15 cellular contexts compared by ENCODE assay signal in the genomic region with DNA sequence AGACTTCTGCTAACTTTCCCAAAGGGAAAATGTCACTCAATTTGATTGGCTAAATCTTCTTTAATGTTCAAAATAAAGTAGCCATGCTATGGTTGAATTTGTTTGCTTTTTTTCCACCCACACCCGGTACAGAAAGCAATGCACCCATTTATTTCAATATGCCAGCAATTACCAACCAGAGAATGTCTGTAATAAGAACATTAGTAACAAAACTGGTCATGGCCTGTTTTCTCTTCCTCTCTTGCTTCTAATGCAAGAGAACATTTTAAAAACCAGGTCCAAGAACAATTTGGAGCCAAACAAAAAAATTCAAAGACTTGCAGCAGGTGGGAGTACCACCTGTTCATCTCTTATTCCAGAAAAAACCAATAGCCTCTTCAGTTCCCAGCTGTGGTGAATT.
DNase-seq lines count a peak whose midpoint lies in the region; ATAC-seq lines count a peak whose summit lies in the region.
"Had no signal": no experiment of that assay in that cellular context is flagged by ENCODE, and none has a peak within 500 bp of the region (broad histone marks: within the 10 kb centered on the region; RNA-seq: fewer than 3 reads in every experiment).

No MANE protein-coding gene starts in this region.

- H3K23ac ChIP-seq in neuronal stem cell (ENCODE audit: low read depth, low read length, poor library complexity) = no peak overlapping the region

- H3K27ac ChIP-seq in neuronal stem cell (replicated peaks; ENCODE audit: low read length) = no peak overlapping the region

- no peak overlapping the region for H2BK120ac ChIP-seq in neuronal stem cell (ENCODE audit: low read depth, low read length)

- no peak overlapping the region for H3K4me2 ChIP-seq in neuronal stem cell (ENCODE audit: insufficient read depth, low read length, poor library complexity, severe bottlenecking)

- no peaks in the 10 kb centered on the region for H3K9me3 ChIP-seq in neuronal stem cell (replicated peaks in 1 of 2; ENCODE audit: control insufficient read depth in 2 of 2, insufficient read depth in 1 of 2, low read depth in 1 of 2, low read length in 2 of 2)

- DNase-seq in DMS53 (lab: John Stamatoyannopoulos, UW) (peak; percentile 0), DMS53 treated with DMSO at 0.1 percent for 48 hours (lab: John Stamatoyannopoulos, UW; ENCODE audit: unreplicated experiment) (no peak), neuronal stem cell (ENCODE audit: low spot score) (no peak), sciatic nerve (ENCODE audit: low spot score) (no peak), NCI-H82 treated with DMSO at 0.1 percent for 48 hours (lab: John Stamatoyannopoulos, UW; ENCODE audit: unreplicated experiment) (no peak), activated gamma-delta T cell (lab: John Stamatoyannopoulos, UW) (no peak)
- DNase-seq: activated CD4-positive, alpha-beta T cell treated with anti-CD3 and anti-CD28 coated beads for 36 hours; CD8-positive, alpha-beta memory T cell; immature natural killer cell; Kasumi-1; midbrain; stimulated activated CD8-positive, alpha-beta memory T cell treated with anti-CD3 and anti-CD28 coated beads, Interleukin-4, amount 100 ng/mL, for 48 hours; trophoblast cell had no signal

- H2BK15ac ChIP-seq in neuronal stem cell (ENCODE audit: low read length) = no peak overlapping the region

- H3K4me3 ChIP-seq in neuronal stem cell (ENCODE audit: low read length in 2 of 2) = no peak overlapping the region

- H4K8ac ChIP-seq in neuronal stem cell (ENCODE audit: low read depth, low read length) = no peak overlapping the region

- H3K9ac ChIP-seq in neuronal stem cell (ENCODE audit: low read depth, low read length, poor library complexity) = no peak overlapping the region

- H3K4ac ChIP-seq in neuronal stem cell (ENCODE audit: low read length) = no peak overlapping the region

- H3K4me1 ChIP-seq in neuronal stem cell (ENCODE audit: control insufficient read depth in 2 of 2, insufficient read depth in 1 of 2, low read depth in 1 of 2, low read length in 2 of 2) = peaks cover 3% of the 10 kb centered on the region in 2 donors

- no peaks in the 10 kb centered on the region for H3K27me3 ChIP-seq in neuronal stem cell (ENCODE audit: control insufficient read depth in 3 of 3, insufficient read depth in 3 of 3, low read depth in 1 of 3, low read length in 3 of 3)

- intact Hi-C loops in sciatic nerve (cut with DNase I) = no loop called here

- no peaks in the 10 kb centered on the region for H3K36me3 ChIP-seq in neuronal stem cell (replicated peaks in 1 of 2; ENCODE audit: control insufficient read depth in 2 of 2, insufficient read depth in 2 of 2, low read length in 2 of 2)

- no peak overlapping the region for H2BK5ac ChIP-seq in neuronal stem cell (ENCODE audit: low read length)

- peak; percentile 54 for ATAC-seq in HG02610 (IDR thresholded peaks at IDR 0.05; ENCODE audit: unreplicated experiment)
- peak; percentile 25 for ATAC-seq in HG03378 (IDR thresholded peaks at IDR 0.05; ENCODE audit: unreplicated experiment)
- no peak for ATAC-seq in sciatic nerve
- ATAC-seq: activated CD4-positive, alpha-beta T cell treated with anti-CD3 and anti-CD28 coated beads for 36 hours had no signal

- no peak overlapping the region for H2AK5ac ChIP-seq in neuronal stem cell (ENCODE audit: low read depth, low read length)

- peak overlapping the region; percentile 58 for H2AFZ ChIP-seq in neuronal stem cell (ENCODE audit: low read length)

- H2BK12ac ChIP-seq in neuronal stem cell (ENCODE audit: low read length) = no peak overlapping the region

- no peak overlapping the region for H4K91ac ChIP-seq in neuronal stem cell (ENCODE audit: low read depth, low read length, poor library complexity)

- H3K14ac ChIP-seq in neuronal stem cell (ENCODE audit: low read length) = no peak overlapping the region

- no peak overlapping the region for H3K18ac ChIP-seq in neuronal stem cell (ENCODE audit: low read length)

- WGBS in neuronal stem cell (ENCODE audit: extremely low coverage in 2 of 2, insufficient read length in 2 of 2, insufficient replicate concordance in 1 of 2), 2 donors = no CpG with 5 or more reads among the region's 1 CpG

- H3K79me1 ChIP-seq in neuronal stem cell (ENCODE audit: low read depth, low read length) = no peaks in the 10 kb centered on the region
